Comparison of ENCODE assay signal across 5 cellular contexts in genomic region chr19:1837222-1837565, GRCh38.
"Had no signal": no experiment of that assay in that cellular context is flagged by ENCODE, and none has a peak within 500 bp of the region (broad histone marks: within the 10 kb centered on the region; RNA-seq: fewer than 3 reads in every experiment).

No MANE protein-coding gene starts in this region.

- H3K27ac ChIP-seq: left lung, skin epidermis, testis had no signal

- H3K9me3 ChIP-seq: left lung, testis had no signal

- H3K27me3 ChIP-seq: left lung, testis had no signal

- H3K4me3 ChIP-seq: left lung, skin epidermis, testis had no signal

- DNase-seq: hippocampal formation, left lung, SW 1271, testis had no signal
